8 cellular contexts compared by ENCODE assay signal in the genomic region with DNA sequence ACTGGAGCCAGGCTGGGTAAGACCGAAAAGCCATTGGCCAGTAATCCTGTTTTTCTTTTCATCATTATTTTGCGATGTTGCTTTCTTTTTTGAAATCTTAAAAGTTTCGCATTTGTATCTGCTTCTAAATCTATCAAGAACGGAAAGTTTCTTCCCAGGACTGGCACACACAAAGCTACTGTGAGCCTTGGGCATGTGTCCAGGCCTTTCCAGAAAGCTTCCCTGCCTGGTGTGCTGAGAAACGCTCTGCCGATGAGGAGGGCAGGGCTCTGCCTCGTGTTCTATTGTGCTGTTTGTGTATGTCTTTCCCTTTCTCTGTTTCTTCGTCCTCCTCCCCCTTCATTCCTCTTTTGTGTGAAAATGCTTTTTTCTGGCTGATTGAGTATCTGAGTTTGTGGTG.
DNase-seq lines count a peak whose midpoint lies in the region; ATAC-seq and TF ChIP-seq lines count a peak whose summit lies in the region.

No MANE protein-coding gene starts in this region.

- DNase-seq in Ammon's horn (ENCODE audit: low spot score) = peak; percentile 89
- DNase-seq in body of pancreas = peak; percentile 40 to 70 (median 52)
- DNase-seq in hippocampal formation (lab: John Stamatoyannopoulos, UW) = peak; percentile 45 to 65
- peak; percentile 82 for DNase-seq in prostate gland (ENCODE audit: low spot score)
- DNase-seq in LoVo (ENCODE audit: low spot score) = no peak
- no peak for DNase-seq in colonic mucosa

- TF ChIP-seq POLR2A in body of pancreas (IDR thresholded peaks at IDR 0.05) (no peak), prostate gland (IDR thresholded peaks at IDR 0.05) (no peak)

- 13 to 17% methylated on average over 8 of the region's 8 CpGs for WGBS in body of pancreas, 2 donors
- 10% methylated on average over 8 of the region's 8 CpGs for WGBS in prostate gland

- H3K27me3 ChIP-seq in body of pancreas (no peaks in the 10 kb centered on the region), prostate gland (replicated peaks; ENCODE audit: insufficient read depth) (no peaks in the 10 kb centered on the region), colonic mucosa (no peaks in the 10 kb centered on the region)

- TF ChIP-seq CTCF in body of pancreas (IDR thresholded peaks at IDR 0.05) (no peak), prostate gland (IDR thresholded peaks at IDR 0.05) (no peak), colonic mucosa (IDR thresholded peaks at IDR 0.05) (no peak)

- H3K9me3 ChIP-seq in body of pancreas (no peaks in the 10 kb centered on the region), prostate gland (no peaks in the 10 kb centered on the region), colonic mucosa (no peaks in the 10 kb centered on the region)

- peak overlapping the region in 1 of 2 donors; percentile 12 for H3K9ac ChIP-seq in colonic mucosa (ENCODE audit: low read depth in 2 of 2, low read length in 2 of 2)

- H3K4me1 ChIP-seq in body of pancreas = peaks cover 43% of the 10 kb centered on the region
- H3K4me1 ChIP-seq in prostate gland (replicated peaks) = peaks cover 15% of the 10 kb centered on the region
- no peaks in the 10 kb centered on the region for H3K4me1 ChIP-seq in colonic mucosa

- intact Hi-C loops in body of pancreas (cut with DNase I) (no loop called here), prostate gland (cut with DNase I) (loop anchor here (5.0 kb wide), 1 partner anchor 55 kb away; no protein-coding TSS in a partner anchor), colonic mucosa (cut with DNase I) (no loop called here)

- ATAC-seq in body of pancreas = no peak
- ATAC-seq in GM21825 (IDR thresholded peaks at IDR 0.05; ENCODE audit: unreplicated experiment) = no peak
- no peak for ATAC-seq in HG03571 (IDR thresholded peaks at IDR 0.05; ENCODE audit: unreplicated experiment)

- no peaks in the 10 kb centered on the region for H3K36me3 ChIP-seq in body of pancreas (replicated peaks in 1 of 2; ENCODE audit: insufficient read depth in 1 of 2, low read depth in 2 of 2)
- no peaks in the 10 kb centered on the region for H3K36me3 ChIP-seq in prostate gland
- no peaks in the 10 kb centered on the region for H3K36me3 ChIP-seq in colonic mucosa

- H3K4me3 ChIP-seq in body of pancreas (no peak overlapping the region), prostate gland (no peak overlapping the region), colonic mucosa (no peak overlapping the region)

- H3K27ac ChIP-seq in body of pancreas (peak overlapping the region in 3 of 4 donors; percentile 16 to 63 (median 39)), prostate gland (peak overlapping the region; percentile 51 to 71), colonic mucosa (no peak overlapping the region)

Comparison
In these comparisons a context has a peak if more than half of its experiments do, and no peak if none do; other contexts are left out.
1. DNase-seq: peak in Ammon's horn (single experiment), body of pancreas (4 of 4), hippocampal formation (2 of 2) and prostate gland (single experiment); none in LoVo (single experiment) and colonic mucosa (single experiment).